17 cellular contexts compared by ENCODE assay signal in genomic region chr2:217356795-217357194, GRCh38.
DNase-seq lines count a peak whose midpoint lies in the region; ATAC-seq and TF ChIP-seq lines count a peak whose summit lies in the region.
"Had no signal": no experiment of that assay in that cellular context is flagged by ENCODE, and none has a peak within 500 bp of the region (broad histone marks: within the 10 kb centered on the region; RNA-seq: fewer than 3 reads in every experiment).

No MANE protein-coding gene starts in this region.

- H3K27me3 ChIP-seq in esophagus muscularis mucosa (no peaks in the 10 kb centered on the region), thoracic aorta (replicated peaks; ENCODE audit: insufficient read depth) (no peaks in the 10 kb centered on the region)

- H3K36me3 ChIP-seq in esophagus muscularis mucosa: no peaks in the 10 kb centered on the region
- no peaks in the 10 kb centered on the region for H3K36me3 ChIP-seq in thoracic aorta
- H3K36me3 ChIP-seq: WERI-Rb-1 had no signal

- DNase-seq in LHCN-M2 (ENCODE audit: low read depth) (peak; percentile 44), esophagus muscularis mucosa (ENCODE audit: extremely low spot score) (peak; percentile 92), myocyte (ENCODE audit: low read depth) (peak; percentile 69), thoracic aorta (ENCODE audit: low spot score) (peak; percentile 34), kidney tubule cell (ENCODE audit: low spot score) (no peak)
- DNase-seq: activated CD8-positive, alpha-beta memory T cell treated with anti-CD3 and anti-CD28 coated beads, Interleukin-2, amount 50 U/mL, for 4 hours; activated naive CD8-positive, alpha-beta T cell treated with anti-CD3 and anti-CD28 coated beads, Interleukin-2, amount 50 U/mL, for 24 hours; CD4-positive, alpha-beta T cell; GDM1; NCI-H1436; SHP77 treated with DMSO at 0.1 percent for 48 hours; stimulated activated naive CD8-positive, alpha-beta T cell treated with anti-CD3 and anti-CD28 coated beads, Interleukin-15, Interleukin-2, amounts not matched to agents 100 U/mL and 50 U/mL, for 24 hours; WERI-Rb-1 had no signal

- ATAC-seq in thoracic aorta (ENCODE audit: insufficient number of reproducible peaks, low FRiP score, low read depth): peak; percentile 22
- no peak for ATAC-seq in GM21381 (IDR thresholded peaks at IDR 0.05; ENCODE audit: unreplicated experiment)
- ATAC-seq in GM18907 (IDR thresholded peaks at IDR 0.05; ENCODE audit: unreplicated experiment): no peak
- ATAC-seq in GM18868 (IDR thresholded peaks at IDR 0.05; ENCODE audit: unreplicated experiment): no peak
- ATAC-seq: activated naive CD8-positive, alpha-beta T cell treated with anti-CD3 and anti-CD28 coated beads, Interleukin-2, amount 50 U/mL, for 24 hours; psoas muscle; stimulated activated naive CD8-positive, alpha-beta T cell treated with anti-CD3 and anti-CD28 coated beads, Interleukin-15, Interleukin-2, amounts not matched to agents 100 U/mL and 50 U/mL, for 24 hours had no signal

- no peaks in the 10 kb centered on the region for H3K9me3 ChIP-seq in esophagus muscularis mucosa
- H3K9me3 ChIP-seq in thoracic aorta: no peaks in the 10 kb centered on the region
- H3K9me3 ChIP-seq: psoas muscle had no signal

- intact Hi-C loops in esophagus muscularis mucosa (cut with DNase I): no loop called here

- H3K4me1 ChIP-seq in esophagus muscularis mucosa (peaks cover 38 to 81% (median 79%) of the 10 kb centered on the region in 4 donors), thoracic aorta (ENCODE audit: control insufficient read depth in 1 of 2, low read depth in 2 of 2) (peaks cover 42 to 83% of the 10 kb centered on the region in 2 donors)

- H3K27ac ChIP-seq in esophagus muscularis mucosa (replicated peaks in 1 of 4): peak overlapping the region; percentile 82 to 86 (median 84)
- H3K27ac ChIP-seq in thoracic aorta: peak overlapping the region; percentile 58 to 80
- H3K27ac ChIP-seq: psoas muscle, WERI-Rb-1 had no signal

- H3K4me3 ChIP-seq in esophagus muscularis mucosa (peak overlapping the region in 1 of 4 donors; percentile 20), thoracic aorta (peak overlapping the region; percentile 36)
- H3K4me3 ChIP-seq: psoas muscle had no signal

- 54% methylated on average over 6 of the region's 7 CpGs for WGBS in esophagus muscularis mucosa

- TF ChIP-seq CTCF in esophagus muscularis mucosa (IDR thresholded peaks at IDR 0.05) (no peak), thoracic aorta (IDR thresholded peaks at IDR 0.05) (no peak)

- no peak for TF ChIP-seq POLR2A in esophagus muscularis mucosa (IDR thresholded peaks at IDR 0.05; ENCODE audit: low read depth)

- no peak for TF ChIP-seq EP300 in esophagus muscularis mucosa (IDR thresholded peaks at IDR 0.05)
